ENCODE assay signal across 1 cellular context in the genomic region with DNA sequence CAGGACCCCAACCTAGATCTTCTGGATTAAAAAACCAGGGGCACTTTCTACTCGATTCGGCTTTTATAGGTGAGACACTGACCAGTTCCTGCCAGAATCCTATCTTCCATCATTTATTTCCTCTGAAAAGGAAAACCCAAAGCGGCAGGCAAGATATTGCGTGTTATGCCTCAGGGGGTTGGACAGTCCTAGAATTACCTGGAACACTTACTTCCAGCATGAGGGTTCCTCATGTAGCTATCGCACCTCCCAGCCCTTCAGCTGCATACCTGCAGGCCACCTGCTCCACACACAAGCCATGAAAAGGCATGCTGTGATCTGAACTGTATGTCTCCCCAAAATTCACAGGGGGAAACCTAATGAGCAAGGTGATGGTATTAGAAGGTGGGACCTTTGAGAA.
TF ChIP-seq lines count a peak whose summit lies in the region.

No MANE protein-coding gene starts in this region.

TF ChIP-seq in WTC11, 78 proteins besides CTCF, POLR2A, EP300 and RAD21 (continued from another document):
- TF ChIP-seq, protein P1, sequence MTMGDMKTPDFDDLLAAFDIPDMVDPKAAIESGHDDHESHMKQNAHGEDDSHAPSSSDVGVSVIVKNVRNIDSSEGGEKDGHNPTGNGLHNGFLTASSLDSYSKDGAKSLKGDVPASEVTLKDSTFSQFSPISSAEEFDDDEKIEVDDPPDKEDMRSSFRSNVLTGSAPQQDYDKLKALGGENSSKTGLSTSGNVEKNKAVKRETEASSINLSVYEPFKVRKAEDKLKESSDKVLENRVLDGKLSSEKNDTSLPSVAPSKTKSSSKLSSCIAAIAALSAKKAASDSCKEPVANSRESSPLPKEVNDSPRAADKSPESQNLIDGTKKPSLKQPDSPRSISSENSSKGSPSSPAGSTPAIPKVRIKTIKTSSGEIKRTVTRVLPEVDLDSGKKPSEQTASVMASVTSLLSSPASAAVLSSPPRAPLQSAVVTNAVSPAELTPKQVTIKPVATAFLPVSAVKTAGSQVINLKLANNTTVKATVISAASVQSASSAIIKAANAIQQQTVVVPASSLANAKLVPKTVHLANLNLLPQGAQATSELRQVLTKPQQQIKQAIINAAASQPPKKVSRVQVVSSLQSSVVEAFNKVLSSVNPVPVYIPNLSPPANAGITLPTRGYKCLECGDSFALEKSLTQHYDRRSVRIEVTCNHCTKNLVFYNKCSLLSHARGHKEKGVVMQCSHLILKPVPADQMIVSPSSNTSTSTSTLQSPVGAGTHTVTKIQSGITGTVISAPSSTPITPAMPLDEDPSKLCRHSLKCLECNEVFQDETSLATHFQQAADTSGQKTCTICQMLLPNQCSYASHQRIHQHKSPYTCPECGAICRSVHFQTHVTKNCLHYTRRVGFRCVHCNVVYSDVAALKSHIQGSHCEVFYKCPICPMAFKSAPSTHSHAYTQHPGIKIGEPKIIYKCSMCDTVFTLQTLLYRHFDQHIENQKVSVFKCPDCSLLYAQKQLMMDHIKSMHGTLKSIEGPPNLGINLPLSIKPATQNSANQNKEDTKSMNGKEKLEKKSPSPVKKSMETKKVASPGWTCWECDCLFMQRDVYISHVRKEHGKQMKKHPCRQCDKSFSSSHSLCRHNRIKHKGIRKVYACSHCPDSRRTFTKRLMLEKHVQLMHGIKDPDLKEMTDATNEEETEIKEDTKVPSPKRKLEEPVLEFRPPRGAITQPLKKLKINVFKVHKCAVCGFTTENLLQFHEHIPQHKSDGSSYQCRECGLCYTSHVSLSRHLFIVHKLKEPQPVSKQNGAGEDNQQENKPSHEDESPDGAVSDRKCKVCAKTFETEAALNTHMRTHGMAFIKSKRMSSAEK (CRISPR knock-in tag; IDR thresholded peaks at IDR 0.05; ENCODE audit: borderline replicate concordance), result no peak
- TF ChIP-seq NFATC4 (CRISPR knock-in tag; IDR thresholded peaks at IDR 0.05), result no peak
- TF ChIP-seq, protein P2, sequence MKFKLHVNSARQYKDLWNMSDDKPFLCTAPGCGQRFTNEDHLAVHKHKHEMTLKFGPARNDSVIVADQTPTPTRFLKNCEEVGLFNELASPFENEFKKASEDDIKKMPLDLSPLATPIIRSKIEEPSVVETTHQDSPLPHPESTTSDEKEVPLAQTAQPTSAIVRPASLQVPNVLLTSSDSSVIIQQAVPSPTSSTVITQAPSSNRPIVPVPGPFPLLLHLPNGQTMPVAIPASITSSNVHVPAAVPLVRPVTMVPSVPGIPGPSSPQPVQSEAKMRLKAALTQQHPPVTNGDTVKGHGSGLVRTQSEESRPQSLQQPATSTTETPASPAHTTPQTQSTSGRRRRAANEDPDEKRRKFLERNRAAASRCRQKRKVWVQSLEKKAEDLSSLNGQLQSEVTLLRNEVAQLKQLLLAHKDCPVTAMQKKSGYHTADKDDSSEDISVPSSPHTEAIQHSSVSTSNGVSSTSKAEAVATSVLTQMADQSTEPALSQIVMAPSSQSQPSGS (CRISPR knock-in tag; IDR thresholded peaks at IDR 0.05; ENCODE audit: borderline replicate concordance, low read depth), result no peak
- TF ChIP-seq, protein P3, sequence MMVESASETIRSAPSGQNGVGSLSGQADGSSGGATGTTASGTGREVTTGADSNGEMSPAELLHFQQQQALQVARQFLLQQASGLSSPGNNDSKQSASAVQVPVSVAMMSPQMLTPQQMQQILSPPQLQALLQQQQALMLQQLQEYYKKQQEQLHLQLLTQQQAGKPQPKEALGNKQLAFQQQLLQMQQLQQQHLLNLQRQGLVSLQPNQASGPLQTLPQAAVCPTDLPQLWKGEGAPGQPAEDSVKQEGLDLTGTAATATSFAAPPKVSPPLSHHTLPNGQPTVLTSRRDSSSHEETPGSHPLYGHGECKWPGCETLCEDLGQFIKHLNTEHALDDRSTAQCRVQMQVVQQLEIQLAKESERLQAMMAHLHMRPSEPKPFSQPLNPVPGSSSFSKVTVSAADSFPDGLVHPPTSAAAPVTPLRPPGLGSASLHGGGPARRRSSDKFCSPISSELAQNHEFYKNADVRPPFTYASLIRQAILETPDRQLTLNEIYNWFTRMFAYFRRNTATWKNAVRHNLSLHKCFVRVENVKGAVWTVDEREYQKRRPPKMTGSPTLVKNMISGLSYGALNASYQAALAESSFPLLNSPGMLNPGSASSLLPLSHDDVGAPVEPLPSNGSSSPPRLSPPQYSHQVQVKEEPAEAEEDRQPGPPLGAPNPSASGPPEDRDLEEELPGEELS (CRISPR knock-in tag; IDR thresholded peaks at IDR 0.05), result no peak
- TF ChIP-seq, protein P4, sequence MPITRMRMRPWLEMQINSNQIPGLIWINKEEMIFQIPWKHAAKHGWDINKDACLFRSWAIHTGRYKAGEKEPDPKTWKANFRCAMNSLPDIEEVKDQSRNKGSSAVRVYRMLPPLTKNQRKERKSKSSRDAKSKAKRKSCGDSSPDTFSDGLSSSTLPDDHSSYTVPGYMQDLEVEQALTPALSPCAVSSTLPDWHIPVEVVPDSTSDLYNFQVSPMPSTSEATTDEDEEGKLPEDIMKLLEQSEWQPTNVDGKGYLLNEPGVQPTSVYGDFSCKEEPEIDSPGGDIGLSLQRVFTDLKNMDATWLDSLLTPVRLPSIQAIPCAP (CRISPR knock-in tag; IDR thresholded peaks at IDR 0.05), result no peak
- no peak for TF ChIP-seq OVOL2 (CRISPR knock-in tag; IDR thresholded peaks at IDR 0.05; ENCODE audit: borderline replicate concordance)
- TF ChIP-seq SOX15 (CRISPR knock-in tag; IDR thresholded peaks at IDR 0.05), result no peak
- TF ChIP-seq FOXJ3 (CRISPR knock-in tag; IDR thresholded peaks at IDR 0.05; ENCODE audit: borderline replicate concordance), result no peak
- TF ChIP-seq, protein P5, sequence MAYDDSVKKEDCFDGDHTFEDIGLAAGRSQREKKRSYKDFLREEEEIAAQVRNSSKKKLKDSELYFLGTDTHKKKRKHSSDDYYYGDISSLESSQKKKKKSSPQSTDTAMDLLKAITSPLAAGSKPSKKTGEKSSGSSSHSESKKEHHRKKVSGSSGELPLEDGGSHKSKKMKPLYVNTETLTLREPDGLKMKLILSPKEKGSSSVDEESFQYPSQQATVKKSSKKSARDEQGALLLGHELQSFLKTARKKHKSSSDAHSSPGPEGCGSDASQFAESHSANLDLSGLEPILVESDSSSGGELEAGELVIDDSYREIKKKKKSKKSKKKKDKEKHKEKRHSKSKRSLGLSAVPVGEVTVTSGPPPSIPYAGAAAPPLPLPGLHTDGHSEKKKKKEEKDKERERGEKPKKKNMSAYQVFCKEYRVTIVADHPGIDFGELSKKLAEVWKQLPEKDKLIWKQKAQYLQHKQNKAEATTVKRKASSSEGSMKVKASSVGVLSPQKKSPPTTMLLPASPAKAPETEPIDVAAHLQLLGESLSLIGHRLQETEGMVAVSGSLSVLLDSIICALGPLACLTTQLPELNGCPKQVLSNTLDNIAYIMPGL (CRISPR knock-in tag; IDR thresholded peaks at IDR 0.05), result no peak
- TF ChIP-seq, protein P6, sequence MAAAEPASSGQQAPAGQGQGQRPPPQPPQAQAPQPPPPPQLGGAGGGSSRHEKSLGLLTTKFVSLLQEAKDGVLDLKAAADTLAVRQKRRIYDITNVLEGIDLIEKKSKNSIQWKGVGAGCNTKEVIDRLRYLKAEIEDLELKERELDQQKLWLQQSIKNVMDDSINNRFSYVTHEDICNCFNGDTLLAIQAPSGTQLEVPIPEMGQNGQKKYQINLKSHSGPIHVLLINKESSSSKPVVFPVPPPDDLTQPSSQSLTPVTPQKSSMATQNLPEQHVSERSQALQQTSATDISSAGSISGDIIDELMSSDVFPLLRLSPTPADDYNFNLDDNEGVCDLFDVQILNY (CRISPR knock-in tag; IDR thresholded peaks at IDR 0.05), result no peak
- no peak for TF ChIP-seq ZNF423 (CRISPR knock-in tag; IDR thresholded peaks at IDR 0.05)
- no peak for TF ChIP-seq RELA (CRISPR knock-in tag; IDR thresholded peaks at IDR 0.05; ENCODE audit: borderline replicate concordance)
TF ChIP-seq in WTC11: peak in this region for 0.
